9 cellular contexts compared by ENCODE assay signal in genomic region chr11:72223615-72224586, GRCh38. TPM values are rescaled to one million over a fixed set of nuclear protein-coding genes. Genes with fewer than 3 reads are reported as not detected.
DNase-seq lines count a peak whose midpoint lies in the region; ATAC-seq and TF ChIP-seq lines count a peak whose summit lies in the region.
"Had no signal": no experiment of that assay in that cellular context is flagged by ENCODE, and none has a peak within 500 bp of the region (broad histone marks: within the 10 kb centered on the region; RNA-seq: fewer than 3 reads in every experiment).

No MANE protein-coding gene starts in this region.

- H3K4me3 Mint-ChIP-seq in CD14-positive monocyte, result peak overlapping the region; percentile 96 to 97

- peaks cover 47% of the 10 kb centered on the region for H3K4me1 Mint-ChIP-seq in CD14-positive monocyte

- peaks cover 0 to 2% (median 0%) of the 10 kb centered on the region in 3 donors for H3K27me3 Mint-ChIP-seq in CD14-positive monocyte (ENCODE audit: low read depth in 3 of 3)

- POLR2A ChIA-PET in RWPE1 (lab: Yijun Ruan, JAX; ENCODE audit: low non-redundant PET), result interaction anchor here (0.8 to 1.0 kb wide), 3 partner anchors 12 to 113 kb away, joined by 3 to 4 read pairs (median 3); no protein-coding TSS in a partner anchor

- intact Hi-C loops in CD14-positive monocyte (cut with micrococcal nuclease) (loop anchor here (5.0 to 10.0 kb wide), 2 partner anchors 48 to 119 kb away; partner anchors contain the start of genes LAMTOR1 (in 1 of the 2) and TOMT (in 1 of the 2)), posterior vena cava (cut with DNase I) (loop anchor here (1.0 to 10.0 kb wide), 3 partner anchors 16 to 211 kb away; partner anchors contain the start of gene CLPB (in 1 of the 2))

- no peaks in the 10 kb centered on the region for H3K9me3 ChIP-seq in cardiac muscle cell (ENCODE audit: low read depth)

- no peak for DNase-seq in CD14-positive monocyte (ENCODE audit: low spot score)
- DNase-seq in RWPE1 (ENCODE audit: low spot score), result no peak
- DNase-seq in activated naive CD4-positive, alpha-beta T cell treated with anti-CD3 and anti-CD28 coated beads, Interleukin-2, amount 50 U/mL, for 72 hours (ENCODE audit: low spot score in 2 of 2), result peak; percentile 71 to 76
- peak; percentile 77 to 84 for DNase-seq in cardiac muscle cell (ENCODE audit: low read depth in 1 of 2, low spot score in 1 of 2)
- peak; percentile 90 for DNase-seq in posterior vena cava (ENCODE audit: low spot score)
- no peak for DNase-seq in NCI-H1694 (lab: John Stamatoyannopoulos, UW)

- H3K4me3 ChIP-seq in cardiac muscle cell, result peak overlapping the region; percentile 64

- ATAC-seq in GM19328 (IDR thresholded peaks at IDR 0.05; ENCODE audit: unreplicated experiment) (peak; percentile 48), HG03432 (IDR thresholded peaks at IDR 0.05; ENCODE audit: unreplicated experiment) (peak; percentile 68)
- peak; percentile 73 to 74 for ATAC-seq in activated naive CD4-positive, alpha-beta T cell treated with anti-CD3 and anti-CD28 coated beads, Interleukin-2, amount 50 U/mL, for 72 hours

- CTCF ChIA-PET in RWPE1 (lab: Yijun Ruan, JAX), result interaction anchor here (0.5 to 1.7 kb wide), 9 partner anchors 14 to 254 kb away, joined by 3 to 7 read pairs (median 4); no protein-coding TSS in a partner anchor

- peaks cover 21% of the 10 kb centered on the region for H3K4me1 ChIP-seq in cardiac muscle cell (ENCODE audit: low read depth)

- no peaks in the 10 kb centered on the region for H3K27me3 ChIP-seq in cardiac muscle cell

- H3K36me3 Mint-ChIP-seq in CD14-positive monocyte, result peaks cover 18 to 29% of the 10 kb centered on the region in 2 donors
- H3K36me3 Mint-ChIP-seq in activated naive CD4-positive, alpha-beta T cell treated with anti-CD3 and anti-CD28 coated beads, Interleukin-2, amount 50 U/mL, for 72 hours, result peaks cover 5% of the 10 kb centered on the region in 2 donors

- H3K9me3 Mint-ChIP-seq in CD14-positive monocyte, result no peaks in the 10 kb centered on the region
- H3K9me3 Mint-ChIP-seq in activated naive CD4-positive, alpha-beta T cell treated with anti-CD3 and anti-CD28 coated beads, Interleukin-2, amount 50 U/mL, for 72 hours, result no peaks in the 10 kb centered on the region

- TF ChIP-seq CTCF in CD14-positive monocyte (IDR thresholded peaks at IDR 0.05) (peak; percentile 0), RWPE1 (conservative IDR thresholded peaks at IDR 0.05; ENCODE audit: low read depth) (no peak), cardiac muscle cell (IDR thresholded peaks at IDR 0.05; ENCODE audit: low read depth, low read length) (no peak)

- peak overlapping the region; percentile 89 to 96 (median 94) for H3K27ac Mint-ChIP-seq in CD14-positive monocyte
- peak overlapping the region; percentile 95 to 96 for H3K27ac Mint-ChIP-seq in activated naive CD4-positive, alpha-beta T cell treated with anti-CD3 and anti-CD28 coated beads, Interleukin-2, amount 50 U/mL, for 72 hours

- peaks cover 5% of the 10 kb centered on the region for H3K36me3 ChIP-seq in cardiac muscle cell

- H3K27ac ChIP-seq in RWPE1, result peak overlapping the region; percentile 98
- H3K27ac ChIP-seq in cardiac muscle cell, result peak overlapping the region; percentile 93

RNA-seq across cellular contexts. Expression of gene INPPL1, which starts 0.7 kb away (rescaled TPM):
- polyA plus RNA-seq in CD14-positive monocyte, result 10 to 100 TPM; 11.8 to 12.6 TPM
- 100 to 1,000 TPM in 1 of 2 donors, 10 to 100 TPM in 1; 97.0 to 132 TPM for total RNA-seq in activated naive CD4-positive, alpha-beta T cell treated with anti-CD3 and anti-CD28 coated beads, Interleukin-2, amount 50 U/mL, for 72 hours
- total RNA-seq in cardiac muscle cell, result 178 and 182 TPM in 2 replicates
- polyA plus RNA-seq in cardiac muscle cell, result 130 and 156 TPM in 2 replicates
- 100 to 1,000 TPM; 108 to 110 TPM for total RNA-seq in posterior vena cava

RNA-seq across cellular contexts. Expression of gene FOLR2, which starts 7.3 kb away (rescaled TPM):
- polyA plus RNA-seq in CD14-positive monocyte (10 to 100 TPM; 62.6 to 63.8 TPM), cardiac muscle cell (not detected in 2 replicates)
- not detected for total RNA-seq in activated naive CD4-positive, alpha-beta T cell treated with anti-CD3 and anti-CD28 coated beads, Interleukin-2, amount 50 U/mL, for 72 hours
- total RNA-seq in cardiac muscle cell (not detected in 2 replicates), posterior vena cava (10 to 100 TPM; 16.2 to 66.4 TPM)
- total RNA-seq: activated CD8-positive, alpha-beta memory T cell treated with anti-CD3 and anti-CD28 coated beads for 36 hours had no signal

RNA-seq across cellular contexts. Expression of gene PHOX2A, which starts 20.1 kb away (rescaled TPM):
- polyA plus RNA-seq in CD14-positive monocyte, result not detected
- total RNA-seq in activated naive CD4-positive, alpha-beta T cell treated with anti-CD3 and anti-CD28 coated beads, Interleukin-2, amount 50 U/mL, for 72 hours, result not detected
- 0.30 and 0.92 TPM in 2 replicates for total RNA-seq in cardiac muscle cell
- polyA plus RNA-seq in cardiac muscle cell, result 0.50 TPM in 1 of 2 replicates, not detected in the other
- not detected for total RNA-seq in posterior vena cava
- total RNA-seq: activated CD8-positive, alpha-beta memory T cell treated with anti-CD3 and anti-CD28 coated beads for 36 hours had no signal

RNA-seq across cellular contexts. Expression of gene FOLR1, which starts 32.0 kb away (rescaled TPM):
- not detected for polyA plus RNA-seq in CD14-positive monocyte
- not detected for total RNA-seq in activated naive CD4-positive, alpha-beta T cell treated with anti-CD3 and anti-CD28 coated beads, Interleukin-2, amount 50 U/mL, for 72 hours
- 0.88 and 1.8 TPM in 2 replicates for total RNA-seq in cardiac muscle cell
- 3.1 and 3.9 TPM in 2 replicates for polyA plus RNA-seq in cardiac muscle cell
- total RNA-seq in posterior vena cava, result not detected
- total RNA-seq: activated CD8-positive, alpha-beta memory T cell treated with anti-CD3 and anti-CD28 coated beads for 36 hours had no signal

Comparison
In these comparisons a context has a peak if more than half of its experiments do, and no peak if none do; other contexts are left out.
1. DNase-seq: peak in activated naive CD4-positive, alpha-beta T cell treated with anti-CD3 and anti-CD28 coated beads, Interleukin-2, amount 50 U/mL, for 72 hours (2 of 2), cardiac muscle cell (2 of 2) and posterior vena cava (single experiment); none in CD14-positive monocyte (single experiment), RWPE1 (single experiment) and NCI-H1694 (single experiment).
2. RNA of gene FOLR2, which starts 7.3 kb away (total RNA-seq): 16.2 to 66.4 TPM in posterior vena cava; not detected in activated naive CD4-positive, alpha-beta T cell treated with anti-CD3 and anti-CD28 coated beads, Interleukin-2, amount 50 U/mL, for 72 hours and not detected in cardiac muscle cell; every median in the first group is over 10 times any median in the second.
3. Peak in every context shown above with its lines, with median percentiles within 50 percentile points of each other: ATAC-seq.